ENCODE assay signal across 8 cellular contexts in genomic region chr1:40668769-40669525, GRCh38. TPM values are rescaled to one million over a fixed set of nuclear protein-coding genes. Genes with fewer than 3 reads are reported as not detected.
DNase-seq lines count a peak whose midpoint lies in the region; ATAC-seq and TF ChIP-seq lines count a peak whose summit lies in the region.

No MANE protein-coding gene starts in this region.

- no peaks in the 10 kb centered on the region for H3K36me3 Mint-ChIP-seq in activated CD8-positive, alpha-beta T cell treated with anti-CD3 and anti-CD28 coated beads for 36 hours (ENCODE audit: low read depth)

- peaks cover 2% of the 10 kb centered on the region for H3K27me3 Mint-ChIP-seq in activated CD8-positive, alpha-beta T cell treated with anti-CD3 and anti-CD28 coated beads for 36 hours

- CTCF ChIA-PET in activated CD8-positive, alpha-beta T cell treated with anti-CD3 and anti-CD28 coated beads for 36 hours (lab: Charles Lee): interaction anchor here (0.6 to 3.7 kb wide), 36 partner anchors 10 to 525 kb away, joined by 3 to 30 read pairs (median 4); partner anchors contain the start of gene NFYC

- no peak overlapping the region for H3K27ac Mint-ChIP-seq in activated CD8-positive, alpha-beta T cell treated with anti-CD3 and anti-CD28 coated beads for 36 hours

- POLR2A ChIA-PET in activated CD8-positive, alpha-beta T cell treated with anti-CD3 and anti-CD28 coated beads for 36 hours (lab: Charles Lee): interaction anchor here (0.9 to 1.5 kb wide), 4 partner anchors 9 to 23 kb away, joined by 3 to 6 read pairs (median 3); no protein-coding TSS in a partner anchor

- no peaks in the 10 kb centered on the region for H3K9me3 Mint-ChIP-seq in activated CD8-positive, alpha-beta T cell treated with anti-CD3 and anti-CD28 coated beads for 36 hours

- in situ Hi-C loops in GM18951 (cut with MboI; ENCODE audit: low sequenced_read_pairs, unreplicated experiment): no loop called here

- ATAC-seq in HG03565 (IDR thresholded peaks at IDR 0.05; ENCODE audit: unreplicated experiment): peak; percentile 73
- peak; percentile 77 for ATAC-seq in activated CD8-positive, alpha-beta T cell treated with anti-CD3 and anti-CD28 coated beads for 36 hours

- H3K4me3 Mint-ChIP-seq in activated CD8-positive, alpha-beta T cell treated with anti-CD3 and anti-CD28 coated beads for 36 hours: peak overlapping the region; percentile 56

- TF ChIP-seq CTCF in activated CD8-positive, alpha-beta T cell treated with anti-CD3 and anti-CD28 coated beads for 36 hours (IDR thresholded peaks at IDR 0.05): peak; percentile 98

- intact Hi-C loops in activated CD8-positive, alpha-beta T cell treated with anti-CD3 and anti-CD28 coated beads for 36 hours (cut with micrococcal nuclease): loop anchor here (5.0 kb wide), 1 partner anchor 57 kb away; no protein-coding TSS in a partner anchor

- peaks cover 15% of the 10 kb centered on the region for H3K4me1 Mint-ChIP-seq in activated CD8-positive, alpha-beta T cell treated with anti-CD3 and anti-CD28 coated beads for 36 hours (ENCODE audit: low read depth)

- DNase-seq in AG08396 (ENCODE audit: low spot score) (peak; percentile 84), NCI-H82 (lab: John Stamatoyannopoulos, UW) (peak; percentile 88), ecto neural progenitor cell (ENCODE audit: low spot score) (peak; percentile 85), lung microvascular endothelial cell (ENCODE audit: low read depth in 2 of 2) (peak; percentile 74 to 75)
- peak; percentile 91 for DNase-seq in activated CD8-positive, alpha-beta T cell treated with anti-CD3 and anti-CD28 coated beads for 36 hours
- DNase-seq in stimulated activated CD8-positive, alpha-beta memory T cell treated with anti-CD3 and anti-CD28 coated beads, Interleukin-15, amount 100 ng/mL, for 1 hour (ENCODE audit: low read depth): peak; percentile 74

- peak; percentile 42 for TF ChIP-seq POLR2A in GM18951 (IDR thresholded peaks at IDR 0.05; ENCODE audit: extremely low read depth, insufficient read depth, insufficient read length)

RNA-seq across cellular contexts. Expression of gene RIMS3, which starts 3.5 kb away (rescaled TPM):
- total RNA-seq in activated CD8-positive, alpha-beta T cell treated with anti-CD3 and anti-CD28 coated beads for 36 hours: 1 to 10 TPM; 3.0 to 3.9 TPM
- 0.20 and 0.22 TPM in 2 replicates for total RNA-seq in lung microvascular endothelial cell

RNA-seq across cellular contexts. Expression of gene NFYC, which starts 22.6 kb away (rescaled TPM):
- 10 to 100 TPM; 45.6 to 53.8 TPM for total RNA-seq in activated CD8-positive, alpha-beta T cell treated with anti-CD3 and anti-CD28 coated beads for 36 hours
- total RNA-seq in lung microvascular endothelial cell: 11.3 and 14.5 TPM in 2 replicates

Comparison
In these comparisons a context has a peak if more than half of its experiments do, and no peak if none do; other contexts are left out.
1. Peak in every context shown above with its lines: DNase-seq and ATAC-seq.